ENCODE assay signal across 2 cellular contexts in the genomic region with DNA sequence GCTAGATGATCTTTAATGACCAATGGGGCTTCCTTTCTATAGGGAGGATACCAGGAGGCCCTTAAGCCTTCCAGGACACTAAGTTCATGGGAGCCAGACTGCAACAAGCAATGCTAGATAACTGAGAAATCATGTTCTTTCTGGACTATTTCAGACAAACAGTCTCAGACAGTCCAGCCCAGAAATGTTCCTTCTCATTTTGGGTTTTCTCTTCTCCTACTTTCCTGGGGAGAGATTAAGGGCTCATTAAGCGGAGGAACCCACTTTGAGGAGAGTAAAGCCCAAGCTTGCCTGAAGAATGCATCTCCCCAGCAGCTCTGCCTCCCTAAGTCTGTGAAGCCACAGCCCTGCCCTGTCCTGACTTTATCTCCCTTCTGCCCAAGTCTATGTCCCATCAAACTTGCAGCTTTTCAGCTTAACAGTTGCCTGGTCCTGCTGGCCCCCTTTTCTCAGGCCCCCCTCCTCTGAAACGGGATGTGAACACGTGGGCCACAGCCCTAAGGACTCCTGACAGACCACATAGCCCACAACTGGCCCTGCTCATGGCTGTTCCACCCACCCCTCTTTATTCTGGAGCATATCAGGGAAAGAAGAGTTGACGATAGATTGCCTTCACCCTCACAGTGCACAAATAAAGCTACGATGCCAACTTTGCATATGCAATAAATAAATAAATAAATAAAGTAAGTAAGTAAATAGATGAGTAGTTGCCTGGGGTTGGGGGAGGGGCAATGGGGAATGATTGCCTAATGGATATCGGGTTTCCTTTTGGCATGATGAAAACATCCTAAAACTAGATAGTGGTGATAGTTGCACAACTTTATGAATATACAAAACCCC.
A peak's percentile ranks its signal among the peaks of the same experiment; 100 is the strongest.
TF ChIP-seq lines count a peak whose summit lies in the region.

No MANE protein-coding gene starts in this region.

TF ChIP-seq in K562, 482 proteins besides CTCF, POLR2A, EP300 and RAD21 (continued from another document):
- TF ChIP-seq CEBPG (CRISPR knock-in tag; IDR thresholded peaks at IDR 0.05): no peak
- peak; percentile 79 to 83 for TF ChIP-seq CEBPG (tag; conservative IDR thresholded peaks at IDR 0.05 in 1 of 2, IDR thresholded peaks at IDR 0.05 in 1 of 2)

TF ChIP-seq in WTC11, 78 proteins besides CTCF, POLR2A, EP300 and RAD21 (continued from another document):
- TF ChIP-seq EMX1 (CRISPR knock-in tag; IDR thresholded peaks at IDR 0.05) (no peak), ATF6 (CRISPR knock-in tag; IDR thresholded peaks at IDR 0.05) (no peak), GRHL2 (CRISPR knock-in tag; IDR thresholded peaks at IDR 0.05; ENCODE audit: insufficient replicate concordance, severe bottlenecking) (no peak), FOXJ3 (CRISPR knock-in tag; IDR thresholded peaks at IDR 0.05; ENCODE audit: borderline replicate concordance) (no peak), JUN (CRISPR knock-in tag; IDR thresholded peaks at IDR 0.05) (no peak), ZNF423 (CRISPR knock-in tag; IDR thresholded peaks at IDR 0.05) (no peak), FOXK1 (CRISPR knock-in tag; IDR thresholded peaks at IDR 0.05) (no peak), ESRRA (CRISPR knock-in tag; IDR thresholded peaks at IDR 0.05; ENCODE audit: borderline replicate concordance) (no peak), CREM (CRISPR knock-in tag; IDR thresholded peaks at IDR 0.05) (no peak)
- TF ChIP-seq, protein P1, sequence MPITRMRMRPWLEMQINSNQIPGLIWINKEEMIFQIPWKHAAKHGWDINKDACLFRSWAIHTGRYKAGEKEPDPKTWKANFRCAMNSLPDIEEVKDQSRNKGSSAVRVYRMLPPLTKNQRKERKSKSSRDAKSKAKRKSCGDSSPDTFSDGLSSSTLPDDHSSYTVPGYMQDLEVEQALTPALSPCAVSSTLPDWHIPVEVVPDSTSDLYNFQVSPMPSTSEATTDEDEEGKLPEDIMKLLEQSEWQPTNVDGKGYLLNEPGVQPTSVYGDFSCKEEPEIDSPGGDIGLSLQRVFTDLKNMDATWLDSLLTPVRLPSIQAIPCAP (CRISPR knock-in tag; IDR thresholded peaks at IDR 0.05): no peak
